In genomic region chr14:22380511-22381455, GRCh38 we compare ENCODE assay signal across 18 cellular contexts.
DNase-seq lines count a peak whose midpoint lies in the region; ATAC-seq, FAIRE-seq and TF ChIP-seq lines count a peak whose summit lies in the region.
"Had no signal": no experiment of that assay in that cellular context is flagged by ENCODE, and none has a peak within 500 bp of the region (broad histone marks: within the 10 kb centered on the region; RNA-seq: fewer than 3 reads in every experiment).

No MANE protein-coding gene starts in this region.

- H3K36me3 Mint-ChIP-seq in activated T-helper 17 cell treated with anti-CD3 and anti-CD28 coated beads, Interleukin-2, amount 50 U/mL, for 72 hours (ENCODE audit: low read depth), result no peaks in the 10 kb centered on the region

- H3K4me1 ChIP-seq in SK-N-SH (ENCODE audit: control insufficient read depth in 1 of 2, insufficient read depth in 2 of 2, low read depth in 1 of 2, low read length in 1 of 2) (0 out of 4 replicates have a peak, but pooled peaks cover 0 to 13% of the 10 kb centered on the region in 2 experiments), stomach smooth muscle (ENCODE audit: control insufficient read depth, insufficient read depth, low read length) (peaks cover 10% of the 10 kb centered on the region)

- no peak for TF ChIP-seq EP300 in SK-N-SH (IDR thresholded peaks at IDR 0.05; ENCODE audit: borderline replicate concordance in 1 of 2, low read depth in 1 of 2, low read length in 1 of 2)

- H3K4me2 ChIP-seq in SK-N-SH, result peak overlapping the region; percentile 61

- H2AFZ ChIP-seq in SK-N-SH (ENCODE audit: low read depth), result no peak overlapping the region

- FAIRE-seq in RCC 7860 (lab: Jason Lieb, UNC), result no peak

- H3K27ac Mint-ChIP-seq in activated T-helper 17 cell treated with anti-CD3 and anti-CD28 coated beads, Interleukin-2, amount 50 U/mL, for 72 hours, result no peak overlapping the region

- ATAC-seq in SK-N-SH treated with all-trans-retinoic acid at 6 μM for 48 hours, result no peak
- no peak for ATAC-seq in activated T-helper 17 cell treated with anti-CD3 and anti-CD28 coated beads, Interleukin-2, amount 50 U/mL, for 72 hours (replicated peaks)
- ATAC-seq in HG02571 (IDR thresholded peaks at IDR 0.05; ENCODE audit: unreplicated experiment), result no peak

- H3K27me3 ChIP-seq in SK-N-SH (ENCODE audit: insufficient read depth), result peaks cover 21% of the 10 kb centered on the region
- H3K27me3 ChIP-seq in stomach smooth muscle (ENCODE audit: control insufficient read depth in 1 of 2, insufficient read depth in 2 of 2, low read length in 2 of 2), result no peaks in the 10 kb centered on the region
- H3K27me3 ChIP-seq: brain microvascular endothelial cell, spleen, tibial nerve had no signal

- no peak for DNase-seq in SK-N-SH
- DNase-seq in kidney tubule cell (ENCODE audit: low spot score), result peak; percentile 58
- DNase-seq in RCC 7860 (ENCODE audit: low spot score), result no peak
- no peak for DNase-seq in NCI-H1930 (lab: John Stamatoyannopoulos, UW)
- DNase-seq: activated CD4-positive, CD25-positive, alpha-beta regulatory T cell; activated T-cell treated with anti-CD3 and anti-CD28 coated beads, Interleukin-2, amount 50 U/mL, for 48 hours; brain microvascular endothelial cell; left cardiac atrium; NCI-H2029; NCI-H82; spleen had no signal

- no peaks in the 10 kb centered on the region for H3K9me2 ChIP-seq in SK-N-SH

- no peaks in the 10 kb centered on the region for H3K79me2 ChIP-seq in SK-N-SH (ENCODE audit: insufficient read depth)

- no peaks in the 10 kb centered on the region for H3F3A ChIP-seq in SK-N-SH (replicated peaks; ENCODE audit: insufficient read depth)

- H3K4me3 Mint-ChIP-seq in activated T-helper 17 cell treated with anti-CD3 and anti-CD28 coated beads, Interleukin-2, amount 50 U/mL, for 72 hours, result peak overlapping the region; percentile 28

- CTCF ChIA-PET in SK-N-SH (lab: Yijun Ruan, JAX), result interaction anchor here (0.6 to 1.9 kb wide), 8 partner anchors 8 to 539 kb away, joined by 3 to 5 read pairs (median 3); no protein-coding TSS in a partner anchor

- no peaks in the 10 kb centered on the region for H3K27me3 Mint-ChIP-seq in activated T-helper 17 cell treated with anti-CD3 and anti-CD28 coated beads, Interleukin-2, amount 50 U/mL, for 72 hours

- no peak for TF ChIP-seq CTCF in SK-N-SH (IDR thresholded peaks at IDR 0.05)

- no peaks in the 10 kb centered on the region for H4K20me1 ChIP-seq in SK-N-SH (ENCODE audit: insufficient read depth)

- no peaks in the 10 kb centered on the region for H3K9me3 Mint-ChIP-seq in activated T-helper 17 cell treated with anti-CD3 and anti-CD28 coated beads, Interleukin-2, amount 50 U/mL, for 72 hours

- TF ChIP-seq RAD21 in SK-N-SH (IDR thresholded peaks at IDR 0.05; ENCODE audit: low read length), result no peak

- POLR2A ChIA-PET in SK-N-SH (lab: Yijun Ruan, JAX), result no interaction called here

- H3K4me3 ChIP-seq in SK-N-SH (ENCODE audit: low read depth in 2 of 2, low read length in 1 of 2) (peak overlapping the region in 1 of 2 experiments; percentile 28; a peak in 1 of 4 replicates), stomach smooth muscle (ENCODE audit: low read length in 2 of 2) (peak overlapping the region in 1 of 2 donors; percentile 36)
- H3K4me3 ChIP-seq: SJSA1, spleen, tibial nerve had no signal

- no peaks in the 10 kb centered on the region for H3K4me1 Mint-ChIP-seq in activated T-helper 17 cell treated with anti-CD3 and anti-CD28 coated beads, Interleukin-2, amount 50 U/mL, for 72 hours

- H3K9ac ChIP-seq in SK-N-SH, result no peak overlapping the region
- no peak overlapping the region for H3K9ac ChIP-seq in stomach smooth muscle (ENCODE audit: low read length in 2 of 2)

- WGBS in SK-N-SH (ENCODE audit: low lambda C conversion rate), result 18% methylated on average over 6 of the region's 7 CpGs

- H3K9me3 ChIP-seq in SK-N-SH (no peaks in the 10 kb centered on the region), stomach smooth muscle (ENCODE audit: control insufficient read depth in 2 of 2, low read length in 2 of 2) (no peaks in the 10 kb centered on the region)
- H3K9me3 ChIP-seq: SJSA1, spleen, tibial nerve had no signal

- H3K27ac ChIP-seq in SK-N-SH (ENCODE audit: low read depth in 2 of 2, low read length in 1 of 2), result no peak overlapping the region
- H3K27ac ChIP-seq in stomach smooth muscle (ENCODE audit: low read length), result peak overlapping the region; percentile 42
- H3K27ac ChIP-seq: 22Rv1, brain microvascular endothelial cell, SJSA1, spleen had no signal

- H3K36me3 ChIP-seq in SK-N-SH (replicated peaks in 1 of 2; ENCODE audit: control insufficient read depth in 1 of 2, insufficient read depth in 2 of 2, low read length in 1 of 2), result no peaks in the 10 kb centered on the region
- no peaks in the 10 kb centered on the region for H3K36me3 ChIP-seq in stomach smooth muscle (ENCODE audit: control insufficient read depth in 2 of 2, insufficient read depth in 2 of 2, low read length in 2 of 2)
- H3K36me3 ChIP-seq: brain microvascular endothelial cell, SJSA1, spleen, tibial nerve had no signal

TF ChIP-seq in SK-N-SH, 30 proteins besides CTCF, POLR2A, EP300 and RAD21:
- TF ChIP-seq CHD2 (IDR thresholded peaks at IDR 0.05; ENCODE audit: low read length, partially characterized antibody) (no peak), MXI1 (IDR thresholded peaks at IDR 0.05; ENCODE audit: low read depth, low read length) (no peak), JUND (IDR thresholded peaks at IDR 0.05) (no peak), MAX (IDR thresholded peaks at IDR 0.05; ENCODE audit: low read depth) (no peak), GATA2 (CRISPR knock-in tag; IDR thresholded peaks at IDR 0.05) (no peak), MEF2A (IDR thresholded peaks at IDR 0.05; ENCODE audit: borderline replicate concordance, low read depth) (no peak), NRF1 (IDR thresholded peaks at IDR 0.05; ENCODE audit: low read depth, low read length) (no peak), PBX3 (IDR thresholded peaks at IDR 0.05) (no peak), SMC3 (IDR thresholded peaks at IDR 0.05; ENCODE audit: low read depth, low read length) (no peak), GABPA (IDR thresholded peaks at IDR 0.05; ENCODE audit: low read depth) (no peak), YY1 (IDR thresholded peaks at IDR 0.05; ENCODE audit: low read depth) (no peak)
TF ChIP-seq in SK-N-SH: peak in this region for 0.

TF ChIP-seq in SK-N-SH treated with all-trans-retinoic acid at 6 μM for 48 hours, 23 proteins besides CTCF, POLR2A, EP300 and RAD21:
- TF ChIP-seq CSRNP3 (CRISPR knock-in tag; IDR thresholded peaks at IDR 0.05), result no peak
- TF ChIP-seq ESRRG (CRISPR knock-in tag; IDR thresholded peaks at IDR 0.05), result no peak
- no peak for TF ChIP-seq SNAI2 (CRISPR knock-in tag; IDR thresholded peaks at IDR 0.05)
- no peak for TF ChIP-seq ZC3H10 (CRISPR knock-in tag; IDR thresholded peaks at IDR 0.05)
- no peak for TF ChIP-seq ZFP3 (CRISPR knock-in tag; IDR thresholded peaks at IDR 0.05)
- TF ChIP-seq ZFP30 (CRISPR knock-in tag; IDR thresholded peaks at IDR 0.05), result no peak
- TF ChIP-seq ISL1 (CRISPR knock-in tag; IDR thresholded peaks at IDR 0.05), result no peak
TF ChIP-seq in SK-N-SH treated with all-trans-retinoic acid at 6 μM for 48 hours: peak in this region for 0.
